Comparison of ENCODE assay signal across 8 cellular contexts in the genomic region with DNA sequence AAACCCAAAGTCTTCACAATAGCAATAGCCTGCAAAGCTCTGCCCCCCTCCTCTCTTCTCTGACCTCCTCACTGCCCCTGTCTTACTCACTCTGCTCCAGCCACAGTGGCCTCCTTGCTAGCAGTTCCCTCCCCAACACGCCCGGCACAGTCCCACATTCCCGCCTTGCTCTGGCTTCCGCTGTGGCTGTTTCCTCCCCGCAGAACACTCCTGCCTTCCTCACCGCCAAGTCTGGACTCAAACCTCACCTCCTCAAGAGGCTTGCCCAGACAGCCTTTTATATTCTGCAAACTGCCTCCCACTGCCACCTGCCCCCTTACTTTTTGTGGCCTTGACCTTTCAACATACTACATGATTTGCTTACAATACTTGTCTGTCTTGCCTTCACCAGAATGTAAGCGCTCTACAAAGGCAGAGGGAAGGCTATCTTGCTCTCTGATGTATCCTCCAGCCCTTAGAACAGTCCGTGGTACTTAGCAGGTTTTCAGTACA. TPM values are rescaled to one million over a fixed set of nuclear protein-coding genes. Genes with fewer than 3 reads are reported as not detected.
DNase-seq lines count a peak whose midpoint lies in the region; ATAC-seq and TF ChIP-seq lines count a peak whose summit lies in the region.

No MANE protein-coding gene starts in this region.

- peaks cover 54% of the 10 kb centered on the region for H3K4me1 Mint-ChIP-seq in Calu3 (ENCODE audit: low read depth, unreplicated experiment)

- peak overlapping the region; percentile 86 for H3K4me2 ChIP-seq in HCT116 (ENCODE audit: low read length)

- TF ChIP-seq RAD21 in HCT116 (IDR thresholded peaks at IDR 0.05; ENCODE audit: low read depth), result no peak; the same call in 1 of the 2 replicates

- H3K4me3 ChIP-seq in HCT116 (replicated peaks in 1 of 2; ENCODE audit: low read depth in 1 of 2, low read length in 2 of 2) (peak overlapping the region; percentile 79 to 98), Panc1 (ENCODE audit: low read depth in 2 of 2, low read length in 2 of 2) (peak overlapping the region; percentile 91 to 95), coronary artery (peak overlapping the region; percentile 97), lower lobe of right lung (peak overlapping the region; percentile 99), transverse colon (peak overlapping the region; percentile 56 to 98 (median 76))

- TF ChIP-seq CTCF in Calu3 (IDR thresholded peaks at IDR 0.05; ENCODE audit: unreplicated experiment) (no peak), HCT116 (IDR thresholded peaks at IDR 0.05 in 2 of 3, conservative IDR thresholded peaks at IDR 0.05 in 1 of 3; ENCODE audit: borderline replicate concordance in 1 of 3, insufficient read depth in 1 of 3, low read depth in 2 of 3, low read length in 2 of 3) (no peak), Panc1 (IDR thresholded peaks at IDR 0.05) (no peak), coronary artery (IDR thresholded peaks at IDR 0.05) (no peak), lower lobe of right lung (IDR thresholded peaks at IDR 0.05) (no peak), transverse colon (IDR thresholded peaks at IDR 0.05) (no peak)

- H3K27ac ChIP-seq in HCT116 (ENCODE audit: low read depth, low read length) (peak overlapping the region; percentile 73), Panc1 (ENCODE audit: low read length) (peak overlapping the region; percentile 84), coronary artery (peak overlapping the region; percentile 51 to 92), lower lobe of right lung (peak overlapping the region; percentile 81), transverse colon (peak overlapping the region; percentile 82 to 89 (median 84))

- TF ChIP-seq POLR2A in HCT116 (IDR thresholded peaks at IDR 0.05; ENCODE audit: borderline replicate concordance, extremely low read depth, insufficient read depth, insufficient read length), result no peak
- no peak for TF ChIP-seq POLR2A in transverse colon (IDR thresholded peaks at IDR 0.05)

- peak overlapping the region; percentile 57 for H3K27ac Mint-ChIP-seq in Calu3 (ENCODE audit: unreplicated experiment)

- peak overlapping the region; percentile 87 for H2AFZ ChIP-seq in HCT116 (ENCODE audit: low read depth, low read length, poor library complexity, severe bottlenecking)

- H3K27me3 ChIP-seq in HCT116 (ENCODE audit: insufficient read depth, low read length) (no peaks in the 10 kb centered on the region), Panc1 (ENCODE audit: control insufficient read depth, insufficient read depth, low read length) (no peaks in the 10 kb centered on the region), lower lobe of right lung (ENCODE audit: low read depth) (no peaks in the 10 kb centered on the region), transverse colon (no peaks in the 10 kb centered on the region)

- WGBS in transverse colon (ENCODE audit: low coverage in 1 of 2), 2 donors, result 32 to 40% methylated on average over 1 to 8 of the region's 8 CpGs

- peaks cover 34% of the 10 kb centered on the region for H3K36me3 Mint-ChIP-seq in Calu3 (ENCODE audit: insufficient read depth, unreplicated experiment)

- no peaks in the 10 kb centered on the region for H3K9me3 Mint-ChIP-seq in Calu3 (ENCODE audit: low read depth, unreplicated experiment)

- peak overlapping the region; percentile 84 for H3K4me3 Mint-ChIP-seq in Calu3 (ENCODE audit: low read depth, unreplicated experiment)

- TF ChIP-seq EP300 in transverse colon (IDR thresholded peaks at IDR 0.05; ENCODE audit: low read depth), result no peak

- peaks cover 16% of the 10 kb centered on the region; the same call in 1 of the 2 replicates for H3K79me2 ChIP-seq in HCT116 (ENCODE audit: insufficient read depth, low read length)

- ATAC-seq in HCT116, result peak; percentile 58
- peak; percentile 52 for ATAC-seq in Panc1
- peak; percentile 51 to 71 for ATAC-seq in lower lobe of right lung
- no peak for ATAC-seq in GM21381 (IDR thresholded peaks at IDR 0.05; ENCODE audit: unreplicated experiment)

- BruUV-seq in Calu3 (replicated peaks; lab: Mats Ljungman, UMichigan), result no TSS peak
- BruUV-seq in HCT116 (replicated peaks; lab: Mats Ljungman, UMichigan), result no TSS peak
- no TSS peak for BruUV-seq in Panc1 (replicated peaks; lab: Mats Ljungman, UMichigan)

- H3K9me2 ChIP-seq in HCT116 (ENCODE audit: insufficient read depth), result no peaks in the 10 kb centered on the region

- CTCF ChIA-PET in Calu3 (lab: Charles Lee) (interaction anchor here (0.9 to 1.1 kb wide), 4 partner anchors 10 to 25 kb away, joined by 3 to 9 read pairs (median 4); partner anchors contain the start of gene FAM219B), HCT116 (lab: Charles Lee) (interaction anchor here (2.0 kb wide), 1 partner anchor 12 kb away, joined by 17 read pairs; no protein-coding TSS in a partner anchor), Panc1 (lab: Charles Lee) (no interaction called here)

- POLR2A ChIA-PET in HCT116 (lab: Charles Lee) (interaction anchor here (1.4 kb wide), 1 partner anchor 17 kb away, joined by 8 read pairs; the partner anchor contains the start of gene FAM219B), Panc1 (lab: Charles Lee) (no interaction called here)

- H3K9me3 ChIP-seq in HCT116 (ENCODE audit: control insufficient read depth in 1 of 2, insufficient read depth in 1 of 2, low read depth in 1 of 2, low read length in 2 of 2), result no peaks in the 10 kb centered on the region
- no peaks in the 10 kb centered on the region for H3K9me3 ChIP-seq in Panc1 (ENCODE audit: control insufficient read depth, insufficient read depth, low read depth, low read length)
- H3K9me3 ChIP-seq in lower lobe of right lung, result no peaks in the 10 kb centered on the region
- H3K9me3 ChIP-seq in transverse colon, result no peaks in the 10 kb centered on the region

- RAD21 ChIA-PET in HCT116 (lab: Charles Lee; ENCODE audit: low non-redundant PET in 1 of 2, low total read pairs in 2 of 2, uncharacterized antibody in 2 of 2, unreplicated experiment in 2 of 2), result no interaction called here

- no peaks in the 10 kb centered on the region for H4K20me1 ChIP-seq in HCT116 (ENCODE audit: insufficient read depth)

- H3K36me3 ChIP-seq in HCT116 (ENCODE audit: control insufficient read depth in 1 of 2, insufficient read depth in 2 of 2, low read length in 2 of 2) (peaks cover 5 to 23% of the 10 kb centered on the region in 2 experiments; a peak in 2 of 4 replicates), Panc1 (ENCODE audit: control insufficient read depth, insufficient read depth, low read length) (no peaks in the 10 kb centered on the region; the same call in 1 of the 2 replicates), lower lobe of right lung (peaks cover 19% of the 10 kb centered on the region), transverse colon (no peaks in the 10 kb centered on the region)

- intact Hi-C loops in Calu3 (cut with micrococcal nuclease; ENCODE audit: unreplicated experiment) (no loop called here), HCT116 (cut with micrococcal nuclease) (no loop called here), Panc1 (cut with micrococcal nuclease; ENCODE audit: unreplicated experiment) (no loop called here), lower lobe of right lung (cut with DNase I) (no loop called here), transverse colon (cut with DNase I; ENCODE audit: low total_unique reads) (no loop called here)

- in situ Hi-C loops in Panc1 (cut with HindIII; ENCODE audit: low pct_unique_long_range_greater_than_20kb, low sequenced_read_pairs), result no loop called here
- in situ Hi-C loops in transverse colon (cut with MboI; ENCODE audit: low pct_ligation_motif_present in 1 of 4, low pct_unique_long_range_greater_than_20kb in 1 of 4, low sequenced_read_pairs in 3 of 4), result no loop called here

- H3K4me1 ChIP-seq in HCT116 (ENCODE audit: control insufficient read depth in 1 of 2, insufficient read depth in 2 of 2, low read length in 2 of 2) (peaks cover 17 to 52% of the 10 kb centered on the region in 2 experiments), Panc1 (ENCODE audit: control insufficient read depth, insufficient read depth, low read length) (peaks cover 9% of the 10 kb centered on the region), lower lobe of right lung (peaks cover 20% of the 10 kb centered on the region), transverse colon (peaks cover 3 to 57% (median 32%) of the 10 kb centered on the region in 4 donors)

- no peak for DNase-seq in Calu3
- DNase-seq in HCT116 (ENCODE audit: low read depth, low spot score), result no peak
- no peak for DNase-seq in Panc1 (ENCODE audit: low read depth, low spot score)
- DNase-seq in coronary artery (ENCODE audit: low spot score), result no peak
- DNase-seq in lower lobe of right lung, result peak; percentile 59
- DNase-seq in transverse colon, result peak; percentile 33
- no peak for DNase-seq in glomerular visceral epithelial cell (ENCODE audit: extremely low spot score)

- H3K27me3 Mint-ChIP-seq in Calu3 (ENCODE audit: unreplicated experiment), result no peaks in the 10 kb centered on the region

- peak overlapping the region; percentile 88 for H3K9ac ChIP-seq in HCT116 (ENCODE audit: low read length)

RNA-seq across cellular contexts. Expression of gene MPI, which starts 0.4 kb away (rescaled TPM):
- total RNA-seq in Calu3 (2022) (63.3 and 76.1 TPM in 2 replicates), HCT116 (2021; ENCODE audit: unreplicated experiment) (49.7 TPM), Panc1 (2021; ENCODE audit: unreplicated experiment) (45.8 TPM), lower lobe of right lung (29.4 TPM), transverse colon (100 to 1,000 TPM in 2 of 4 donors, 10 to 100 TPM in 2; 63.1 to 176 (median 98.4) TPM)
- 80.3 and 100 TPM in 2 replicates for polyA plus RNA-seq in HCT116 (2012)
- polyA plus RNA-seq in Panc1 (2012; ENCODE audit: insufficient read length), result 80.7 TPM

RNA-seq across cellular contexts. Expression of gene SCAMP2, which starts 16.3 kb away (rescaled TPM):
- total RNA-seq in Calu3 (2022), result 114 and 115 TPM in 2 replicates
- 55.8 TPM for total RNA-seq in HCT116 (2021; ENCODE audit: unreplicated experiment)
- 58.1 and 68.0 TPM in 2 replicates for polyA plus RNA-seq in HCT116 (2012)
- total RNA-seq in Panc1 (2021; ENCODE audit: unreplicated experiment), result 121 TPM
- polyA plus RNA-seq in Panc1 (2012; ENCODE audit: insufficient read length), result 162 TPM
- 122 TPM for total RNA-seq in lower lobe of right lung
- total RNA-seq in transverse colon, result 100 to 1,000 TPM; 154 to 234 (median 193) TPM

RNA-seq across cellular contexts. Expression of gene FAM219B, which starts 17.2 kb away (rescaled TPM):
- 48.1 and 56.2 TPM in 2 replicates for total RNA-seq in Calu3 (2022)
- total RNA-seq in HCT116 (2021; ENCODE audit: unreplicated experiment), result 64.3 TPM
- 27.5 and 35.6 TPM in 2 replicates for polyA plus RNA-seq in HCT116 (2012)
- total RNA-seq in Panc1 (2021; ENCODE audit: unreplicated experiment), result 68.6 TPM
- 41.2 TPM for polyA plus RNA-seq in Panc1 (2012; ENCODE audit: insufficient read length)
- total RNA-seq in lower lobe of right lung, result 92.2 TPM
- total RNA-seq in transverse colon, result 100 to 1,000 TPM in 1 of 4 donors, 10 to 100 TPM in 3; 62.8 to 428 (median 68.7) TPM

RNA-seq across cellular contexts. Expression of gene ULK3, which starts 46.5 kb away (rescaled TPM):
- total RNA-seq in Calu3 (2022) (33.8 and 42.2 TPM in 2 replicates), HCT116 (2021; ENCODE audit: unreplicated experiment) (48.4 TPM), Panc1 (2021; ENCODE audit: unreplicated experiment) (73.3 TPM), lower lobe of right lung (40.3 TPM), transverse colon (100 to 1,000 TPM; 138 to 473 (median 312) TPM)
- 39.5 and 45.9 TPM in 2 replicates for polyA plus RNA-seq in HCT116 (2012)
- 55.5 TPM for polyA plus RNA-seq in Panc1 (2012; ENCODE audit: insufficient read length)

RNA-seq across cellular contexts. Expression of gene COX5A, which starts 48.4 kb away (rescaled TPM):
- total RNA-seq in Calu3 (2022), result 272 and 280 TPM in 2 replicates
- total RNA-seq in HCT116 (2021; ENCODE audit: unreplicated experiment), result 307 TPM
- polyA plus RNA-seq in HCT116 (2012), result 290 and 419 TPM in 2 replicates
- 353 TPM for total RNA-seq in Panc1 (2021; ENCODE audit: unreplicated experiment)
- 349 TPM for polyA plus RNA-seq in Panc1 (2012; ENCODE audit: insufficient read length)
- total RNA-seq in lower lobe of right lung, result 134 TPM
- total RNA-seq in transverse colon, result 100 to 1,000 TPM; 135 to 437 (median 219) TPM

Comparison
In these comparisons a context has a peak if more than half of its experiments do, and no peak if none do; other contexts are left out.
1. DNase-seq: peak in lower lobe of right lung (single experiment) and transverse colon (single experiment); none in Calu3 (single experiment), HCT116 (single experiment), Panc1 (single experiment), coronary artery (single experiment) and glomerular visceral epithelial cell (single experiment).
2. Peak in every context shown above with its lines, with median percentiles within 50 percentile points of each other: H3K27ac ChIP-seq and H3K4me3 ChIP-seq.